8 cellular contexts compared by ENCODE assay signal in genomic region chr9:111524731-111525055, GRCh38. TPM values are rescaled to one million over a fixed set of nuclear protein-coding genes. Genes with fewer than 3 reads are reported as not detected.
A peak's percentile ranks its signal among the peaks of the same experiment; 100 is the strongest.
DNase-seq lines count a peak whose midpoint lies in the region; ATAC-seq and TF ChIP-seq lines count a peak whose summit lies in the region.

No MANE protein-coding gene starts in this region.

- H3K4me1 ChIP-seq in sigmoid colon: peaks cover 0 to 13% (median 6%) of the 10 kb centered on the region in 4 donors

- TF ChIP-seq CTCF in GM12864 (IDR thresholded peaks at IDR 0.05; ENCODE audit: low read depth, low read length, missing control alignments) (no peak), WERI-Rb-1 (IDR thresholded peaks at IDR 0.05; ENCODE audit: low read depth, low read length) (no peak), fibroblast of villous mesenchyme (IDR thresholded peaks at IDR 0.05; ENCODE audit: insufficient read depth, low read depth, low read length) (no peak), sigmoid colon (IDR thresholded peaks at IDR 0.05) (no peak)

- H3K36me3 ChIP-seq in WERI-Rb-1 (peaks cover 18% of the 10 kb centered on the region), sigmoid colon (peaks cover 0 to 23% (median 6%) of the 10 kb centered on the region in 4 donors)

- TF ChIP-seq POLR2A in sigmoid colon (IDR thresholded peaks at IDR 0.05): no peak

- ATAC-seq in GM19463 (IDR thresholded peaks at IDR 0.05; ENCODE audit: unreplicated experiment): no peak
- ATAC-seq in HG03460 (IDR thresholded peaks at IDR 0.05; ENCODE audit: unreplicated experiment): no peak
- ATAC-seq in GM18909 (IDR thresholded peaks at IDR 0.05; ENCODE audit: poor library complexity, unreplicated experiment): no peak

- H3K27me3 ChIP-seq in WERI-Rb-1 (ENCODE audit: insufficient read depth, low read depth, severe bottlenecking) (no peaks in the 10 kb centered on the region), sigmoid colon (no peaks in the 10 kb centered on the region)

- intact Hi-C loops in sigmoid colon (cut with DNase I): loop anchor here (1.0 kb wide), 1 partner anchor 41 kb away; no protein-coding TSS in a partner anchor

- H3K9me3 ChIP-seq in WERI-Rb-1 (ENCODE audit: severe bottlenecking) (no peaks in the 10 kb centered on the region), sigmoid colon (no peaks in the 10 kb centered on the region)

- WGBS in sigmoid colon, 2 donors: 23 to 35% methylated on average over 7 of the region's 7 CpGs

- TF ChIP-seq EP300 in sigmoid colon (IDR thresholded peaks at IDR 0.05): no peak

- DNase-seq in GM12864 (ENCODE audit: low read depth): no peak
- no peak for DNase-seq in WERI-Rb-1
- no peak for DNase-seq in fibroblast of villous mesenchyme (ENCODE audit: low read depth)
- no peak for DNase-seq in sigmoid colon
- no peak for DNase-seq in AG20443 (ENCODE audit: low spot score)

- H3K4me3 ChIP-seq in GM12864 (ENCODE audit: low read depth, low read length) (peak overlapping the region; percentile 57), WERI-Rb-1 (ENCODE audit: low read depth, low read length) (peak overlapping the region; percentile 89), fibroblast of villous mesenchyme (ENCODE audit: low read depth, low read length) (peak overlapping the region; percentile 89), sigmoid colon (peak overlapping the region; percentile 59 to 91 (median 85))

- H3K27ac ChIP-seq in WERI-Rb-1 (no peak overlapping the region; the same call in 1 of the 2 replicates), sigmoid colon (peak overlapping the region; percentile 66 to 81 (median 73))

RNA-seq across cellular contexts. Expression of gene ZNF483, which starts 0.3 kb away (rescaled TPM):
- total RNA-seq in fibroblast of villous mesenchyme (2.6 and 5.6 TPM in 2 replicates), sigmoid colon (10 to 100 TPM; 19.7 to 22.7 (median 21.3) TPM)
- under 1 TPM in 2 of 3 donors, not detected in 1; 0.23 to 0.77 TPM for polyA plus RNA-seq in sigmoid colon

RNA-seq across cellular contexts. Expression of gene ECPAS, which starts 40.5 kb away (rescaled TPM):
- 99.3 and 114 TPM in 2 replicates for total RNA-seq in fibroblast of villous mesenchyme
- total RNA-seq in sigmoid colon: 10 to 100 TPM; 61.4 to 92.8 (median 75.0) TPM
- 10 to 100 TPM; 17.4 to 24.3 (median 19.9) TPM for polyA plus RNA-seq in sigmoid colon
